In genomic region chr13:105346141-105346766, GRCh38 we compare ENCODE assay signal across 14 cellular contexts.
DNase-seq lines count a peak whose midpoint lies in the region; ATAC-seq and TF ChIP-seq lines count a peak whose summit lies in the region.
"Had no signal": no experiment of that assay in that cellular context is flagged by ENCODE, and none has a peak within 500 bp of the region (broad histone marks: within the 10 kb centered on the region; RNA-seq: fewer than 3 reads in every experiment).

No MANE protein-coding gene starts in this region.

- peak overlapping the region; percentile 50 for H3K27ac ChIP-seq in mammary epithelial cell (ENCODE audit: insufficient read depth, low read depth, low read length)
- H3K27ac ChIP-seq: pancreas had no signal

- no peaks in the 10 kb centered on the region for H3K27me3 ChIP-seq in mammary epithelial cell (ENCODE audit: insufficient read depth, low read length)
- H3K27me3 ChIP-seq: pancreas had no signal

- no peaks in the 10 kb centered on the region for H3K27me3 Mint-ChIP-seq in type B pancreatic cell

- ATAC-seq in HG02840 (IDR thresholded peaks at IDR 0.05; ENCODE audit: low FRiP score, unreplicated experiment): no peak
- ATAC-seq: GM23338, Panc1, pancreas had no signal

- WGBS in mammary epithelial cell (ENCODE audit: low coverage, missing lambda C conversion rate): 69% methylated on average over 5 of the region's 5 CpGs

- H3K9me3 Mint-ChIP-seq in type B pancreatic cell: no peaks in the 10 kb centered on the region
- H3K9me3 Mint-ChIP-seq: GM23338 had no signal

- H3K36me3 ChIP-seq in mammary epithelial cell (ENCODE audit: insufficient read depth, low read length): no peaks in the 10 kb centered on the region
- H3K36me3 ChIP-seq: pancreas had no signal

- H3K9ac ChIP-seq in mammary epithelial cell (ENCODE audit: insufficient read depth, low read length): no peak overlapping the region

- peak overlapping the region; percentile 47 for H2AFZ ChIP-seq in mammary epithelial cell (ENCODE audit: low read depth, low read length)
- H2AFZ ChIP-seq: GM23338 had no signal

- no peak overlapping the region for H3K4me3 ChIP-seq in mammary epithelial cell (replicated peaks in 1 of 3; ENCODE audit: insufficient read depth in 1 of 3, low read depth in 2 of 3, low read length in 3 of 3)
- H3K4me3 ChIP-seq: GM23338, pancreas had no signal

- DNase-seq in ACHN (peak; percentile 50), HT1080 (ENCODE audit: low read depth) (peak; percentile 88), mammary epithelial cell (peak; percentile 69), kidney glomerular epithelial cell (lab: John Stamatoyannopoulos, UW) (peak; percentile 48), GM19238 (ENCODE audit: insufficient read length, low spot score) (no peak), GM20000 (ENCODE audit: low spot score) (no peak), type B pancreatic cell (ENCODE audit: extremely low spot score, unreplicated experiment) (no peak)
- DNase-seq: activated CD8-positive, alpha-beta memory T cell treated with anti-CD3 and anti-CD28 coated beads, Interleukin-2, amount 50 U/mL, for 48 hours; erythroblast; Kasumi-1; pancreas had no signal

- in situ Hi-C loops in ACHN (cut with HindIII; ENCODE audit: low pct_ligation_motif_present, low pct_unique_long_range_greater_than_20kb, low sequenced_read_pairs) (no loop called here), mammary epithelial cell (cut with MboI; ENCODE audit: low sequenced_read_pairs in 2 of 2) (no loop called here)

- intact Hi-C loops in mammary epithelial cell (cut with micrococcal nuclease): loop anchor here (10.0 kb wide), 1 partner anchor 1461 kb away; no protein-coding TSS in a partner anchor

- peaks cover 15% of the 10 kb centered on the region for H3K4me1 Mint-ChIP-seq in type B pancreatic cell (ENCODE audit: unreplicated experiment)
- H3K4me1 Mint-ChIP-seq: GM23338 had no signal

- no peaks in the 10 kb centered on the region for H3K4me1 ChIP-seq in mammary epithelial cell (ENCODE audit: insufficient read depth, low read length)
- H3K4me1 ChIP-seq: pancreas had no signal

- TF ChIP-seq CTCF in mammary epithelial cell (conservative IDR thresholded peaks at IDR 0.05 in 1 of 2, IDR thresholded peaks at IDR 0.05 in 1 of 2; ENCODE audit: extremely low read depth in 1 of 2, insufficient read depth in 1 of 2, low read depth in 1 of 2, low read length in 2 of 2): no peak
- no peak for TF ChIP-seq CTCF in GM20000 (IDR thresholded peaks at IDR 0.05; ENCODE audit: extremely low read depth, missing control alignments)
- no peak for TF ChIP-seq CTCF in type B pancreatic cell (conservative IDR thresholded peaks at IDR 0.05)

- no peak overlapping the region for H3K4me3 Mint-ChIP-seq in type B pancreatic cell
- H3K4me3 Mint-ChIP-seq: GM23338 had no signal

- H3K27ac Mint-ChIP-seq in type B pancreatic cell: no peak overlapping the region
- H3K27ac Mint-ChIP-seq: GM23338 had no signal

- no peaks in the 10 kb centered on the region for H4K20me1 ChIP-seq in mammary epithelial cell (ENCODE audit: insufficient read depth, low read length)

- H3K79me2 ChIP-seq in mammary epithelial cell (ENCODE audit: insufficient read depth, low read length): no peaks in the 10 kb centered on the region

- no peak overlapping the region for H3K4me2 ChIP-seq in mammary epithelial cell (ENCODE audit: insufficient read depth, low read depth, low read length)
- H3K4me2 ChIP-seq: GM23338 had no signal

- BruUV-seq in mammary epithelial cell (replicated peaks; lab: Mats Ljungman, UMichigan): no TSS peak

- dilution Hi-C loops in mammary epithelial cell (cut with HindIII; ENCODE audit: low sequenced_read_pairs): no loop called here

- H3K36me3 Mint-ChIP-seq in type B pancreatic cell: no peaks in the 10 kb centered on the region

- no peaks in the 10 kb centered on the region for H3K9me3 ChIP-seq in mammary epithelial cell (replicated peaks; ENCODE audit: insufficient read depth, low read length)
- H3K9me3 ChIP-seq: pancreas had no signal

- CTCF ChIA-PET in mammary epithelial cell (lab: Charles Lee; ENCODE audit: low non-redundant PET): interaction anchor here (0.6 kb wide), 1 partner anchor 70 kb away, joined by 3 read pairs; no protein-coding TSS in a partner anchor

Comparison
In these comparisons a context has a peak if more than half of its experiments do, and no peak if none do; other contexts are left out.
1. DNase-seq: peak in ACHN (single experiment), HT1080 (single experiment), mammary epithelial cell (single experiment) and kidney glomerular epithelial cell (single experiment); none in GM19238 (single experiment), GM20000 (single experiment) and type B pancreatic cell (single experiment).